ENCODE assay signal across 19 cellular contexts in the genomic region with DNA sequence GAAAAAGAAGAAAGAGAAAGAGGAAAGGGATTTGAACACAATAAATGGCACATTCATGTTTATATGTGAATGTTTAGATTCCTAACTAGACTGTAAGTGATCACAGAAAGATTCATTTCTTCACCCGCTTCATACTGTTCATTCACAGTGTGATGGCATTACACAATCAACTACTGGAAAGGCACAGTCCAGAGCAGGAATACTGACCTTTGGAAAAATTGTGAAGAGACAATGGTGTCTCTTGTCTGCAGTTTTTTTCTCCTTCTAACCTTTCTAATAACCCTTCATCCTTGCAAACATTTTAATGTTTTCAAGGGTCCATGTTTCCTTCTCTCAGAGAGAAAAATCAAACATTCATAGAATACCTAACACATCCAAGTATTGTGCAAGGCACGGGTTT.
DNase-seq lines count a peak whose midpoint lies in the region; ATAC-seq, FAIRE-seq and TF ChIP-seq lines count a peak whose summit lies in the region.
"Had no signal": no experiment of that assay in that cellular context is flagged by ENCODE, and none has a peak within 500 bp of the region (broad histone marks: within the 10 kb centered on the region; RNA-seq: fewer than 3 reads in every experiment).

No MANE protein-coding gene starts in this region.

- CTCF ChIA-PET in HepG2 (lab: Yijun Ruan, JAX; ENCODE audit: low intra/inter-chr PET ratio, low total read pairs), result no interaction called here
- CTCF ChIA-PET in H1 (lab: Charles Lee; ENCODE audit: partially characterized antibody), result interaction anchor here (0.6 kb wide), 1 partner anchor 1238 kb away, joined by 5 read pairs; no protein-coding TSS in a partner anchor

- POLR2A ChIA-PET in HepG2 (lab: Yijun Ruan, JAX) (no interaction called here), H1 (lab: Charles Lee; ENCODE audit: partially characterized antibody) (no interaction called here)

- H3K56ac ChIP-seq in H1 (replicated peaks; ENCODE audit: insufficient read length, low read depth, low read length), result no peak overlapping the region

- intact Hi-C loops in HepG2 (cut with micrococcal nuclease; ENCODE audit: unreplicated experiment), result no loop called here
- intact Hi-C loops in right lobe of liver (cut with DNase I), result no loop called here

- H3K4me1 ChIP-seq in HepG2 (ENCODE audit: insufficient read depth, low read length) (no peaks in the 10 kb centered on the region), right lobe of liver (no peaks in the 10 kb centered on the region), H1 (replicated peaks in 1 of 4; ENCODE audit: control insufficient read depth in 3 of 4, insufficient read depth in 4 of 4, low read length in 3 of 4) (peaks cover 0 to 5% (median 1%) of the 10 kb centered on the region in 4 experiments; a peak in 3 of 7 replicates), iPS-20b (ENCODE audit: insufficient read depth, low read length) (peaks cover 15% of the 10 kb centered on the region; the same call in 1 of the 2 replicates)
- H3K4me1 ChIP-seq: A549 had no signal

- H4K5ac ChIP-seq in H1 (ENCODE audit: insufficient read length, low read depth, low read length), result no peak overlapping the region

- no peak overlapping the region for H3K14ac ChIP-seq in H1 (ENCODE audit: insufficient read length)

- in situ Hi-C loops in HepG2 (cut with HindIII; ENCODE audit: extremely low pct_ligation_motif_present, low pct_unique_long_range_greater_than_20kb), result no loop called here

- no peak for TF ChIP-seq POLR2A in HepG2 (IDR thresholded peaks at IDR 0.05; ENCODE audit: insufficient read depth in 1 of 2, low read depth in 2 of 2, low read length in 2 of 2)
- no peak for TF ChIP-seq POLR2A in right lobe of liver (IDR thresholded peaks at IDR 0.05)
- TF ChIP-seq POLR2A in H1 (IDR thresholded peaks at IDR 0.05; ENCODE audit: control extremely low read depth in 1 of 2, low read depth in 2 of 2, low read length in 2 of 2), result no peak
- no peak for TF ChIP-seq POLR2A in GM18505 (IDR thresholded peaks at IDR 0.05; ENCODE audit: borderline replicate concordance, extremely low read depth, insufficient read depth, insufficient read length)

- peak; percentile 0 for DNase-seq in HepG2 (ENCODE audit: low spot score)
- DNase-seq in right lobe of liver, result no peak
- DNase-seq in H1 (ENCODE audit: low read depth in 1 of 2, low spot score in 2 of 2), result no peak
- no peak for DNase-seq in stimulated activated naive CD8-positive, alpha-beta T cell treated with anti-CD3 and anti-CD28 coated beads, Interleukin-15, Interleukin-2, amounts not matched to agents 100 U/mL and 50 U/mL, for 24 hours
- DNase-seq: AML-193; CD4-positive, alpha-beta T cell; DMS153; DMS79; GDM1; KG1 had no signal

- H3K27me3 ChIP-seq in HepG2 (ENCODE audit: control insufficient read depth in 1 of 2, insufficient read depth in 2 of 2, low read length in 2 of 2) (no peaks in the 10 kb centered on the region), right lobe of liver (no peaks in the 10 kb centered on the region), H1 (replicated peaks in 1 of 4; ENCODE audit: control insufficient read depth in 3 of 4, extremely low read depth in 1 of 4, insufficient read depth in 3 of 4, low read length in 3 of 4) (no peaks in the 10 kb centered on the region; a peak in 1 of 7 replicates), iPS-20b (ENCODE audit: insufficient read depth, low read length) (no peaks in the 10 kb centered on the region)

- peak overlapping the region; percentile 71; the same call in 1 of the 2 replicates for H2BK12ac ChIP-seq in H1 (ENCODE audit: low read depth, low read length)

- H4K91ac ChIP-seq in H1 (replicated peaks; ENCODE audit: insufficient read length, low read length), result no peak overlapping the region

- H3K4me3 ChIP-seq in HepG2 (replicated peaks in 1 of 3; ENCODE audit: insufficient read depth in 1 of 3, low read depth in 2 of 3, low read length in 3 of 3) (no peak overlapping the region), right lobe of liver (no peak overlapping the region), H1 (ENCODE audit: extremely low read depth in 1 of 4, insufficient read depth in 2 of 4, low read depth in 3 of 4, low read length in 4 of 4) (peak overlapping the region in 1 of 4 experiments; percentile 33; a peak in 1 of 8 replicates), iPS-20b (ENCODE audit: low read length) (peak overlapping the region; percentile 51; the same call in 1 of the 2 replicates)
- H3K4me3 ChIP-seq: A549, HAP-1 had no signal

- H2BK120ac ChIP-seq in H1 (replicated peaks; ENCODE audit: low read depth, low read length), result peak overlapping the region; percentile 38

- H3K79me1 ChIP-seq in H1 (ENCODE audit: low read depth, low read length), result no peaks in the 10 kb centered on the region

- no peak for TF ChIP-seq CTCF in HepG2 (CRISPR knock-in tag; IDR thresholded peaks at IDR 0.05)
- TF ChIP-seq CTCF in right lobe of liver (IDR thresholded peaks at IDR 0.05), result no peak
- TF ChIP-seq CTCF in H1 (IDR thresholded peaks at IDR 0.05; ENCODE audit: control extremely low read depth in 1 of 3, insufficient read depth in 1 of 3, low read depth in 1 of 3, low read length in 3 of 3), result no peak

- BruUV-seq in HepG2 (replicated peaks; lab: Mats Ljungman, UMichigan), result no TSS peak

- H2AK5ac ChIP-seq in H1 (ENCODE audit: low read depth, low read length), result 0 out of 2 replicates have a peak overlapping the region, but pooled peaks have one; percentile 75

- no peaks in the 10 kb centered on the region for H4K20me1 ChIP-seq in HepG2 (ENCODE audit: insufficient read depth, low read length)
- H4K20me1 ChIP-seq in H1 (replicated peaks in 1 of 2; ENCODE audit: control insufficient read depth in 1 of 2, insufficient read depth in 2 of 2, low read length in 2 of 2), result no peaks in the 10 kb centered on the region

- peak overlapping the region; percentile 98 for H2BK20ac ChIP-seq in H1 (ENCODE audit: low read length)

- no peak overlapping the region for H4K8ac ChIP-seq in H1 (ENCODE audit: extremely low read depth, insufficient read depth, low read length)

- H3K4ac ChIP-seq in H1 (replicated peaks; ENCODE audit: insufficient read length, low read depth, low read length), result no peak overlapping the region

- FAIRE-seq in HepG2 (lab: Jason Lieb, UNC), result no peak
- no peak for FAIRE-seq in H1 (lab: Jason Lieb, UNC)
- FAIRE-seq: A549, GM12892 had no signal

- H2BK5ac ChIP-seq in H1 (ENCODE audit: low read depth, low read length), result no peak overlapping the region

- TF ChIP-seq EP300 in HepG2 (IDR thresholded peaks at IDR 0.05; ENCODE audit: low read depth in 2 of 2, low read length in 2 of 2) (no peak), HepG2 (CRISPR knock-in tag; IDR thresholded peaks at IDR 0.05; ENCODE audit: borderline replicate concordance) (no peak), H1 (IDR thresholded peaks at IDR 0.05; ENCODE audit: borderline replicate concordance in 1 of 2, low read depth in 2 of 2, low read length in 2 of 2) (no peak)

- H3K27ac ChIP-seq in HepG2 (ENCODE audit: extremely low read length, insufficient read depth, low read length) (no peak overlapping the region), right lobe of liver (no peak overlapping the region), H1 (ENCODE audit: low read depth, low read length) (no peak overlapping the region), iPS-20b (ENCODE audit: low read length) (no peak overlapping the region)
- H3K27ac ChIP-seq: 22Rv1, A549, C4-2B, HL-60 had no signal

- ATAC-seq in HepG2 (no peak), right lobe of liver (no peak), HG03175 (IDR thresholded peaks at IDR 0.05; ENCODE audit: unreplicated experiment) (no peak), GM18505 (IDR thresholded peaks at IDR 0.05; ENCODE audit: unreplicated experiment) (no peak)
- no peak for ATAC-seq in stimulated activated naive CD8-positive, alpha-beta T cell treated with anti-CD3 and anti-CD28 coated beads, Interleukin-15, Interleukin-2, amounts not matched to agents 100 U/mL and 50 U/mL, for 24 hours
- ATAC-seq: A549 had no signal

- H2AFZ ChIP-seq in HepG2 (ENCODE audit: low read length), result no peak overlapping the region
- H2AFZ ChIP-seq in H1 (ENCODE audit: low read length), result no peak overlapping the region

- TF ChIP-seq RAD21 in HepG2 (CRISPR knock-in tag; IDR thresholded peaks at IDR 0.05) (no peak), H1 (IDR thresholded peaks at IDR 0.05 in 1 of 2, conservative IDR thresholded peaks at IDR 0.05 in 1 of 2; ENCODE audit: low read depth in 2 of 2, low read length in 2 of 2) (no peak)

- H3K23me2 ChIP-seq in H1 (ENCODE audit: low read depth, low read length), result no peaks in the 10 kb centered on the region

- 7% methylated on average over 2 of the region's 2 CpGs for WGBS in HepG2 (ENCODE audit: low lambda C conversion rate)
- WGBS in right lobe of liver (ENCODE audit: insufficient coverage, low coverage, low lambda C conversion rate, missing lambda C conversion rate), result 40% methylated on average over 2 of the region's 2 CpGs
- WGBS in H1 (ENCODE audit: extremely low coverage in 1 of 2, insufficient coverage in 1 of 2, insufficient read length in 1 of 2, insufficient replicate concordance in 2 of 2, low coverage in 1 of 2, low lambda C conversion rate in 2 of 2, missing lambda C conversion rate in 1 of 2), 2 experiments, result 91% methylated on average over 2 of the region's 2 CpGs; no CpG with 5 or more reads in 1 of the 2 experiments

- H3K18ac ChIP-seq in H1 (ENCODE audit: extremely low read depth, low read length), result no peak overlapping the region

- no peak overlapping the region for H3K23ac ChIP-seq in H1 (ENCODE audit: insufficient read length)

- no peaks in the 10 kb centered on the region for H3K9me3 ChIP-seq in HepG2 (ENCODE audit: low read length)
- no peaks in the 10 kb centered on the region for H3K9me3 ChIP-seq in right lobe of liver
- H3K9me3 ChIP-seq in H1 (ENCODE audit: insufficient read depth in 2 of 2, low read depth in 1 of 2, low read length in 1 of 2), result peaks cover 9 to 10% of the 10 kb centered on the region in 2 experiments; a peak in 2 of 4 replicates
- H3K9me3 ChIP-seq in iPS-20b (ENCODE audit: insufficient read depth, low read depth, low read length), result peaks cover 6% of the 10 kb centered on the region
- H3K9me3 ChIP-seq: A549, HAP-1 had no signal

- H3K9ac ChIP-seq in HepG2 (ENCODE audit: insufficient read depth, low read depth, low read length), result no peak overlapping the region
- H3K9ac ChIP-seq in H1 (replicated peaks in 1 of 4; ENCODE audit: extremely low read depth in 1 of 4, low read depth in 3 of 4, low read length in 3 of 4), result no peak overlapping the region
- no peak overlapping the region for H3K9ac ChIP-seq in iPS-20b (ENCODE audit: low read depth, low read length)

- no peaks in the 10 kb centered on the region for H3K36me3 ChIP-seq in HepG2 (replicated peaks in 1 of 2; ENCODE audit: control insufficient read depth in 1 of 2, insufficient read depth in 2 of 2, low read length in 2 of 2)
- no peaks in the 10 kb centered on the region for H3K36me3 ChIP-seq in right lobe of liver
- H3K36me3 ChIP-seq in H1 (ENCODE audit: control insufficient read depth in 2 of 4, insufficient read depth in 4 of 4, low read length in 3 of 4), result no peaks in the 10 kb centered on the region
- no peaks in the 10 kb centered on the region for H3K36me3 ChIP-seq in iPS-20b (ENCODE audit: insufficient read depth, low read depth, low read length)
- H3K36me3 ChIP-seq: HAP-1 had no signal

- H3K4me2 ChIP-seq in HepG2 (ENCODE audit: low read depth, low read length) (no peak overlapping the region), H1 (ENCODE audit: insufficient read depth in 1 of 2, low read depth in 2 of 2, low read length in 2 of 2) (no peak overlapping the region)
- H3K4me2 ChIP-seq: A549 had no signal

- no peak overlapping the region for H2BK15ac ChIP-seq in H1 (ENCODE audit: low read length)

- H3K79me2 ChIP-seq in HepG2 (ENCODE audit: insufficient read depth, low read length), result no peaks in the 10 kb centered on the region
- no peaks in the 10 kb centered on the region for H3K79me2 ChIP-seq in H1 (ENCODE audit: control insufficient read depth in 1 of 2, insufficient read depth in 2 of 2, low read length in 2 of 2)

Comparison
In these comparisons a context has a peak if more than half of its experiments do, and no peak if none do; other contexts are left out.
1. Of the 41 proteins assayed by ChIP-seq in both HepG2 and H1: peak only in HepG2: CEBPB; only in H1: none; in both: none; in neither: 40.